Comparison of ENCODE assay signal across 10 cellular contexts in the genomic region with DNA sequence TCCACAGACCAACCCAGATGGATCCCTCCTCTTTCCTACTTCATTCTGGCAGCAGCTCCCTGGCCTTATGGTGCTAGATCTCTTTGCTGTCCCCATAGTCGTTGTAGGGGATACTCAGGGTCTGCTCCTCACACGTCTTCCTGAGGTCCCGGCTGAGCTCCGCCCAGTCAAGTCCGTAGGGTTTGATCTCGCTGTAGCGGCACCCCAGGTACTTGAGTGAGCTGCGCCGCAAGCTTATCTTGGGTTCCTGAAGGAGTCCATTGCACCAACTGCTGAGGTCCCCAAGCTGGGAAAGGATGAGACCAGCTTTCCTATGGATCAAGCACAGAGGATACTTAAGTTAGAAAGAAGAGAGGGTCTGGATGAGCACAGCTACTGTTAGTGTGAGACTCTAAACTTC.
"Had no signal": no experiment of that assay in that cellular context is flagged by ENCODE, and none has a peak within 500 bp of the region (broad histone marks: within the 10 kb centered on the region; RNA-seq: fewer than 3 reads in every experiment).

No MANE protein-coding gene starts in this region.

- ATAC-seq: GM23338, HCT116 had no signal

- H3K4me2 ChIP-seq: GM23338 had no signal

- FAIRE-seq: H1, H54 had no signal

- H3K4me3 ChIP-seq: GM23248, GM23338 had no signal

- H2AFZ ChIP-seq: GM23248, GM23338 had no signal

- H3K27ac ChIP-seq: GM23248 had no signal

- H3K9ac ChIP-seq: GM23248 had no signal

- DNase-seq: GM23248, GOT3, H7, H9, HCEC 1CT, HFFc6 had no signal
